Comparison of ENCODE assay signal across 8 cellular contexts in genomic region chr12:43805149-43805856, GRCh38. TPM values are rescaled to one million over a fixed set of nuclear protein-coding genes. Genes with fewer than 3 reads are reported as not detected.
DNase-seq lines count a peak whose midpoint lies in the region; ATAC-seq and TF ChIP-seq lines count a peak whose summit lies in the region.

No MANE protein-coding gene starts in this region.

- POLR2A ChIA-PET in SK-N-SH (lab: Yijun Ruan, JAX), result interaction anchor here (1.0 to 2.5 kb wide), 5 partner anchors 15 to 46 kb away, joined by 3 to 16 read pairs (median 3); partner anchors contain the start of gene TMEM117

- peaks cover 50% of the 10 kb centered on the region for H3K79me2 ChIP-seq in SK-N-SH (ENCODE audit: insufficient read depth)
- peaks cover 37% of the 10 kb centered on the region for H3K79me2 ChIP-seq in neural progenitor cell (ENCODE audit: low read depth)

- peak overlapping the region; percentile 100 for H3K4me3 Mint-ChIP-seq in neural progenitor cell

- peak overlapping the region; percentile 89 to 97 (median 95) for H3K9ac ChIP-seq in BLaER1 treated with 17β-estradiol and CSF1 and Interleukin-3, amounts not matched to agents 10 nM and 100 nM
- peak overlapping the region; percentile 93 for H3K9ac ChIP-seq in SK-N-SH
- H3K9ac ChIP-seq in neural progenitor cell, result peak overlapping the region; percentile 94

- peaks cover 8% of the 10 kb centered on the region for H3K36me3 Mint-ChIP-seq in neural progenitor cell

- H2AFZ ChIP-seq in SK-N-SH (ENCODE audit: low read depth) (peak overlapping the region; percentile 69), neural progenitor cell (replicated peaks) (peak overlapping the region; percentile 91)

- H3K4me1 ChIP-seq in BLaER1 treated with 17β-estradiol and CSF1 and Interleukin-3, amounts not matched to agents 10 nM and 100 nM, result peaks cover 13 to 46% (median 30%) of the 10 kb centered on the region in 10 experiments
- peaks cover 0 to 11% of the 10 kb centered on the region in 2 experiments; a peak in 2 of 4 replicates for H3K4me1 ChIP-seq in SK-N-SH (ENCODE audit: control insufficient read depth in 1 of 2, insufficient read depth in 2 of 2, low read depth in 1 of 2, low read length in 1 of 2)
- no peaks in the 10 kb centered on the region for H3K4me1 ChIP-seq in esophagus (ENCODE audit: control insufficient read depth in 2 of 2, insufficient read depth in 2 of 2, low read length in 1 of 2)
- peaks cover 10% of the 10 kb centered on the region for H3K4me1 ChIP-seq in neural progenitor cell

- H3K4me2 ChIP-seq in BLaER1 treated with 17β-estradiol and CSF1 and Interleukin-3, amounts not matched to agents 10 nM and 100 nM, result peak overlapping the region; percentile 78 to 92 (median 88)
- H3K4me2 ChIP-seq in SK-N-SH (peak overlapping the region; percentile 76), neural progenitor cell (peak overlapping the region; percentile 91)

- no peaks in the 10 kb centered on the region for H3K9me3 ChIP-seq in BLaER1 treated with 17β-estradiol and CSF1 and Interleukin-3, amounts not matched to agents 10 nM and 100 nM (replicated peaks in 1 of 11)
- H3K9me3 ChIP-seq in SK-N-SH (no peaks in the 10 kb centered on the region), esophagus (ENCODE audit: control insufficient read depth in 2 of 2, insufficient read depth in 1 of 2, low read depth in 1 of 2, low read length in 1 of 2) (no peaks in the 10 kb centered on the region), neural progenitor cell (ENCODE audit: low read depth) (no peaks in the 10 kb centered on the region)

- WGBS in SK-N-SH (ENCODE audit: low lambda C conversion rate), result 4% methylated on average over 20 of the region's 20 CpGs
- WGBS in esophagus, 2 donors, result 5% methylated on average over 20 of the region's 20 CpGs

- H3K9me2 ChIP-seq in SK-N-SH, result no peaks in the 10 kb centered on the region

- peaks cover 3% of the 10 kb centered on the region for H3F3A ChIP-seq in SK-N-SH (replicated peaks; ENCODE audit: insufficient read depth)
- peaks cover 18% of the 10 kb centered on the region for H3F3A ChIP-seq in neural progenitor cell (ENCODE audit: low read depth)

- no peak for TF ChIP-seq RAD21 in SK-N-SH (IDR thresholded peaks at IDR 0.05; ENCODE audit: low read length)

- TF ChIP-seq EP300 in SK-N-SH (IDR thresholded peaks at IDR 0.05; ENCODE audit: borderline replicate concordance in 1 of 2, low read depth in 1 of 2, low read length in 1 of 2), result no peak

- no peaks in the 10 kb centered on the region for H3K9me3 Mint-ChIP-seq in neural progenitor cell

- peaks cover 3% of the 10 kb centered on the region for H3K27me3 Mint-ChIP-seq in neural progenitor cell (ENCODE audit: insufficient read depth, low read depth)

- peaks cover 3 to 50% (median 28%) of the 10 kb centered on the region in 11 experiments; a peak in 15 of 22 replicates for H4K20me1 ChIP-seq in BLaER1 treated with 17β-estradiol and CSF1 and Interleukin-3, amounts not matched to agents 10 nM and 100 nM
- H4K20me1 ChIP-seq in SK-N-SH (ENCODE audit: insufficient read depth), result peaks cover 18% of the 10 kb centered on the region
- no peaks in the 10 kb centered on the region for H4K20me1 ChIP-seq in neural progenitor cell (ENCODE audit: low read depth)

- no peak for ATAC-seq in GM19023 (IDR thresholded peaks at IDR 0.05; ENCODE audit: unreplicated experiment)
- ATAC-seq in HG03442 (IDR thresholded peaks at IDR 0.05; ENCODE audit: unreplicated experiment), result no peak

- TF ChIP-seq CTCF in GM20000 (IDR thresholded peaks at IDR 0.05; ENCODE audit: extremely low read depth, missing control alignments) (no peak), SK-N-SH (IDR thresholded peaks at IDR 0.05) (no peak), neural progenitor cell (IDR thresholded peaks at IDR 0.05) (no peak)

- peak overlapping the region; percentile 90 to 99 (median 96) for H3K27ac ChIP-seq in BLaER1 treated with 17β-estradiol and CSF1 and Interleukin-3, amounts not matched to agents 10 nM and 100 nM
- H3K27ac ChIP-seq in SK-N-SH (ENCODE audit: low read depth in 2 of 2, low read length in 1 of 2) (peak overlapping the region; percentile 95 to 98), esophagus (ENCODE audit: low read depth in 2 of 2, low read length in 1 of 2) (peak overlapping the region; percentile 98 to 99), neural progenitor cell (peak overlapping the region; percentile 98)

- peak overlapping the region; percentile 78 to 97 (median 87) for H3K4me3 ChIP-seq in BLaER1 treated with 17β-estradiol and CSF1 and Interleukin-3, amounts not matched to agents 10 nM and 100 nM
- H3K4me3 ChIP-seq in SK-N-SH (ENCODE audit: low read depth in 2 of 2, low read length in 1 of 2) (peak overlapping the region; percentile 94 to 96), esophagus (ENCODE audit: low read depth in 1 of 2, low read length in 2 of 2) (peak overlapping the region; percentile 84 to 97), neural progenitor cell (peak overlapping the region; percentile 87)

- CTCF ChIA-PET in SK-N-SH (lab: Yijun Ruan, JAX), result interaction anchor here (0.7 to 2.7 kb wide), 12 partner anchors 10 to 1390 kb away, joined by 3 to 22 read pairs (median 5); partner anchors contain the start of gene TMEM117

- H3K36me3 ChIP-seq in BLaER1 treated with 17β-estradiol and CSF1 and Interleukin-3, amounts not matched to agents 10 nM and 100 nM, result peaks cover 24 to 40% (median 28%) of the 10 kb centered on the region in 11 experiments
- H3K36me3 ChIP-seq in SK-N-SH (replicated peaks in 1 of 2; ENCODE audit: control insufficient read depth in 1 of 2, insufficient read depth in 2 of 2, low read length in 1 of 2), result peaks cover 39% of the 10 kb centered on the region in 2 experiments
- H3K36me3 ChIP-seq in esophagus (ENCODE audit: control insufficient read depth in 2 of 2, insufficient read depth in 2 of 2, low read length in 1 of 2), result peaks cover 0 to 4% of the 10 kb centered on the region in 2 donors
- peaks cover 9% of the 10 kb centered on the region for H3K36me3 ChIP-seq in neural progenitor cell

- DNase-seq in GM20000 (ENCODE audit: low spot score) (peak; percentile 41), SK-N-SH (peak; percentile 23), neural progenitor cell (ENCODE audit: low spot score) (peak; percentile 13), LoVo (ENCODE audit: low spot score) (no peak)

- peak overlapping the region; percentile 61 for H3K27ac Mint-ChIP-seq in neural progenitor cell

- peaks cover 22% of the 10 kb centered on the region for H3K4me1 Mint-ChIP-seq in neural progenitor cell

- no peaks in the 10 kb centered on the region for H3K27me3 ChIP-seq in BLaER1 treated with 17β-estradiol and CSF1 and Interleukin-3, amounts not matched to agents 10 nM and 100 nM
- no peaks in the 10 kb centered on the region for H3K27me3 ChIP-seq in SK-N-SH (ENCODE audit: insufficient read depth)
- no peaks in the 10 kb centered on the region for H3K27me3 ChIP-seq in esophagus (ENCODE audit: control insufficient read depth in 1 of 2, insufficient read depth in 2 of 2, low read length in 2 of 2)
- H3K27me3 ChIP-seq in neural progenitor cell, result no peaks in the 10 kb centered on the region

TF ChIP-seq in SK-N-SH, 30 proteins besides CTCF, POLR2A, EP300 and RAD21 (continues in another document):
- TF ChIP-seq MEF2A (IDR thresholded peaks at IDR 0.05; ENCODE audit: borderline replicate concordance, low read depth) (no peak), REST (IDR thresholded peaks at IDR 0.05; ENCODE audit: low read depth, low read length) (no peak), YY1 (IDR thresholded peaks at IDR 0.05; ENCODE audit: low read depth) (no peak)

RNA-seq across cellular contexts. Expression of gene TWF1, which starts 0.8 kb away (rescaled TPM):
- 36.9 and 51.7 TPM in 2 replicates for polyA plus RNA-seq in SK-N-SH (2012; rRNA removed)
- polyA plus RNA-seq in SK-N-SH (2012; cell fraction: cytosol; rRNA removed), result 73.4 and 85.7 TPM in 2 replicates
- 11.0 and 24.4 TPM in 2 replicates for polyA plus RNA-seq in SK-N-SH (2012; cell fraction: nucleus; rRNA removed)
- polyA plus RNA-seq in esophagus, result 100 to 1,000 TPM in 1 of 2 donors, 10 to 100 TPM in 1; 73.1 to 120 TPM
- total RNA-seq in neural progenitor cell (ENCODE audit: low replicate concordance), result 44.6 and 69.2 TPM in 2 replicates

RNA-seq across cellular contexts. Expression of gene TMEM117, which starts 30.6 kb away (rescaled TPM):
- polyA plus RNA-seq in SK-N-SH (2012; rRNA removed), result 0.81 and 1.0 TPM in 2 replicates
- 1.8 and 2.0 TPM in 2 replicates for polyA plus RNA-seq in SK-N-SH (2012; cell fraction: cytosol; rRNA removed)
- polyA plus RNA-seq in SK-N-SH (2012; cell fraction: nucleus; rRNA removed), result 0.35 and 0.99 TPM in 2 replicates
- 1 to 10 TPM; 5.2 to 6.6 TPM for polyA plus RNA-seq in esophagus
- 1.6 TPM in 1 of 2 replicates, not detected in the other for total RNA-seq in neural progenitor cell (ENCODE audit: low replicate concordance)

RNA-seq across cellular contexts. Expression of gene IRAK4, which starts 46.6 kb away (rescaled TPM):
- polyA plus RNA-seq in SK-N-SH (2012; rRNA removed) (5.1 and 9.3 TPM in 2 replicates), esophagus (10 to 100 TPM; 10.9 to 15.5 TPM)
- polyA plus RNA-seq in SK-N-SH (2012; cell fraction: cytosol; rRNA removed), result 6.3 and 6.9 TPM in 2 replicates
- 10.1 and 20.7 TPM in 2 replicates for polyA plus RNA-seq in SK-N-SH (2012; cell fraction: nucleus; rRNA removed)
- total RNA-seq in neural progenitor cell (ENCODE audit: low replicate concordance), result 9.9 and 23.6 TPM in 2 replicates

RNA-seq across cellular contexts. Expression of gene PUS7L, which starts 46.7 kb away (rescaled TPM):
- polyA plus RNA-seq in SK-N-SH (2012; rRNA removed), result 1.8 and 2.6 TPM in 2 replicates
- polyA plus RNA-seq in SK-N-SH (2012; cell fraction: cytosol; rRNA removed), result 2.6 and 3.2 TPM in 2 replicates
- 1.6 and 4.1 TPM in 2 replicates for polyA plus RNA-seq in SK-N-SH (2012; cell fraction: nucleus; rRNA removed)
- polyA plus RNA-seq in esophagus, result 1 to 10 TPM; 1.7 to 1.9 TPM
- total RNA-seq in neural progenitor cell (ENCODE audit: low replicate concordance), result 23.4 and 42.6 TPM in 2 replicates
